24 cellular contexts compared by ENCODE assay signal in genomic region chr12:53513712-53514415, GRCh38. TPM values are rescaled to one million over a fixed set of nuclear protein-coding genes. Genes with fewer than 3 reads are reported as not detected.
"Had no signal": no experiment of that assay in that cellular context is flagged by ENCODE, and none has a peak within 500 bp of the region (broad histone marks: within the 10 kb centered on the region; RNA-seq: fewer than 3 reads in every experiment).

No MANE protein-coding gene starts in this region.

- ATAC-seq: activated naive CD4-positive, alpha-beta T cell treated with anti-CD3 and anti-CD28 coated beads, Interleukin-2, amount 50 U/mL, for 72 hours; left colon; stimulated activated naive CD8-positive, alpha-beta T cell treated with anti-CD3 and anti-CD28 coated beads, Interleukin-15, amount 100 ng/mL, for 72 hours had no signal

- H3K9me3 Mint-ChIP-seq: activated naive CD4-positive, alpha-beta T cell treated with anti-CD3 and anti-CD28 coated beads, Interleukin-2, amount 50 U/mL, for 72 hours; activated T-helper 2 cell treated with anti-CD3 and anti-CD28 coated beads, Interferon-gamma antibody, Interleukin-2, Interleukin-4, amounts not matched to agents 10 μg/mL and 5 μg/mL and 100 μg/mL, durations not matched to agents 14 hours and 24 hours and 36 hours; stimulated activated naive CD8-positive, alpha-beta T cell treated with anti-CD3 and anti-CD28 coated beads, Interleukin-15, amount 100 ng/mL, for 72 hours; type B pancreatic cell had no signal

- H3K27ac ChIP-seq: skin epidermis, suprapubic skin had no signal

- DNase-seq: activated CD4-positive, alpha-beta T cell treated with anti-CD3 and anti-CD28 coated beads, Interleukin-2, amount 50 U/mL, for 4 hours; activated T-cell treated with anti-CD3 and anti-CD28 coated beads, Interleukin-2, amount 50 U/mL, for 1 hour; cerebellar nuclear complex; cortex of kidney; hypothalamus; islet precursor cell; left colon; occipital lobe; posterior cingulate gyrus; stimulated activated naive CD8-positive, alpha-beta T cell treated with anti-CD3 and anti-CD28 coated beads, Interleukin-15, amount 100 ng/mL, for 72 hours; SW 1271 had no signal

- H3K36me3 Mint-ChIP-seq: activated naive CD4-positive, alpha-beta T cell treated with anti-CD3 and anti-CD28 coated beads, Interleukin-2, amount 50 U/mL, for 72 hours had no signal

- H3K27ac Mint-ChIP-seq: activated T-helper 2 cell treated with anti-CD3 and anti-CD28 coated beads, Interferon-gamma antibody, Interleukin-2, Interleukin-4, amounts not matched to agents 10 μg/mL and 5 μg/mL and 100 μg/mL, durations not matched to agents 14 hours and 24 hours and 36 hours had no signal

- FAIRE-seq: endometrium, frontal cortex, TTC549 had no signal

- H3K4me1 ChIP-seq: ascending aorta had no signal

- H3K27me3 Mint-ChIP-seq: stimulated activated naive CD8-positive, alpha-beta T cell treated with anti-CD3 and anti-CD28 coated beads, Interleukin-15, amount 100 ng/mL, for 72 hours; type B pancreatic cell had no signal

- H3K27me3 ChIP-seq: ascending aorta, suprapubic skin had no signal

- H3K9me3 ChIP-seq: ascending aorta, suprapubic skin had no signal

- H3K4me3 ChIP-seq: ascending aorta, skin epidermis, suprapubic skin had no signal

- H3K4me3 Mint-ChIP-seq: stimulated activated naive CD8-positive, alpha-beta T cell treated with anti-CD3 and anti-CD28 coated beads, Interleukin-15, amount 100 ng/mL, for 72 hours; type B pancreatic cell had no signal

RNA-seq across cellular contexts. Expression of gene NPFF, which starts 6.6 kb away (rescaled TPM):
- total RNA-seq: activated naive CD4-positive, alpha-beta T cell treated with anti-CD3 and anti-CD28 coated beads, Interleukin-2, amount 50 U/mL, for 72 hours; activated T-helper 2 cell treated with anti-CD3 and anti-CD28 coated beads, Interferon-gamma antibody, Interleukin-2, Interleukin-4, amounts not matched to agents 10 μg/mL and 5 μg/mL and 100 μg/mL, durations not matched to agents 14 hours and 24 hours and 36 hours; frontal cortex; left colon; mammary epithelial cell; myocyte; occipital lobe; suprapubic skin; T-helper 2 cell treated with Interferon-gamma antibody and Interleukin-4, amounts not matched to agents 100 ng/mL and 5 ng/mL, for 36 hours had no signal
- polyA plus RNA-seq: mammary epithelial cell, neural cell had no signal
